Comparison of ENCODE assay signal across 8 cellular contexts in genomic region chr10:51389415-51390342, GRCh38.
DNase-seq lines count a peak whose midpoint lies in the region; ATAC-seq and TF ChIP-seq lines count a peak whose summit lies in the region.

No MANE protein-coding gene starts in this region.

- H3K27me3 ChIP-seq in DND-41 (ENCODE audit: insufficient read depth, low read length, poor library complexity) = no peaks in the 10 kb centered on the region

- H3K27ac ChIP-seq in DND-41 (ENCODE audit: low read length) = no peak overlapping the region

- H3K4me2 ChIP-seq in DND-41 (ENCODE audit: insufficient read depth, low read length) = no peak overlapping the region

- peak; percentile 71 for TF ChIP-seq CTCF in DND-41 (IDR thresholded peaks at IDR 0.05; ENCODE audit: borderline replicate concordance, extremely low read depth, low read length, poor library complexity, severe bottlenecking)

- H2AFZ ChIP-seq in DND-41 (ENCODE audit: low read depth, low read length) = no peak overlapping the region

- no peaks in the 10 kb centered on the region for H3K9me3 ChIP-seq in DND-41 (ENCODE audit: insufficient read depth, low read length, severe bottlenecking)

- H3K9ac ChIP-seq in DND-41 (ENCODE audit: low read depth, low read length) = no peak overlapping the region

- H3K4me3 ChIP-seq in DND-41 (ENCODE audit: low read depth in 1 of 2, low read length in 2 of 2) = no peak overlapping the region

- H3K36me3 ChIP-seq in DND-41 (ENCODE audit: insufficient read depth, low read length) = no peaks in the 10 kb centered on the region

- DNase-seq in DND-41 (peak; percentile 44), RKO (ENCODE audit: low spot score) (peak; percentile 43), amniotic stem cell (lab: John Stamatoyannopoulos, UW) (peak; percentile 88), iPS-NIHi7 (ENCODE audit: extremely low spot score) (peak; percentile 78), middle frontal gyrus (ENCODE audit: extremely low spot score, low spot score) (no peak)
- DNase-seq in stimulated activated CD4-positive, alpha-beta T cell treated with anti-CD3 and anti-CD28 coated beads, Interleukin-4, amount 100 ng/mL, for 48 hours (ENCODE audit: low read depth in 2 of 2) = peak; percentile 7 to 21

- H3K4me1 ChIP-seq in DND-41 (ENCODE audit: insufficient read depth, low read length) = no peaks in the 10 kb centered on the region

- H4K20me1 ChIP-seq in DND-41 (ENCODE audit: insufficient read depth, low read length) = no peaks in the 10 kb centered on the region

- H3K79me2 ChIP-seq in DND-41 (ENCODE audit: insufficient read depth, low read length) = no peaks in the 10 kb centered on the region

- ATAC-seq in DND-41 (ENCODE audit: insufficient read depth, low read depth) = peak; percentile 70; the same call in 2 of the 3 replicates
- peak; percentile 94 for ATAC-seq in GM19328 (IDR thresholded peaks at IDR 0.05; ENCODE audit: unreplicated experiment)
- peak; percentile 72 for ATAC-seq in HG03196 (IDR thresholded peaks at IDR 0.05; ENCODE audit: unreplicated experiment)
